Comparison of ENCODE assay signal across 10 cellular contexts in the genomic region with DNA sequence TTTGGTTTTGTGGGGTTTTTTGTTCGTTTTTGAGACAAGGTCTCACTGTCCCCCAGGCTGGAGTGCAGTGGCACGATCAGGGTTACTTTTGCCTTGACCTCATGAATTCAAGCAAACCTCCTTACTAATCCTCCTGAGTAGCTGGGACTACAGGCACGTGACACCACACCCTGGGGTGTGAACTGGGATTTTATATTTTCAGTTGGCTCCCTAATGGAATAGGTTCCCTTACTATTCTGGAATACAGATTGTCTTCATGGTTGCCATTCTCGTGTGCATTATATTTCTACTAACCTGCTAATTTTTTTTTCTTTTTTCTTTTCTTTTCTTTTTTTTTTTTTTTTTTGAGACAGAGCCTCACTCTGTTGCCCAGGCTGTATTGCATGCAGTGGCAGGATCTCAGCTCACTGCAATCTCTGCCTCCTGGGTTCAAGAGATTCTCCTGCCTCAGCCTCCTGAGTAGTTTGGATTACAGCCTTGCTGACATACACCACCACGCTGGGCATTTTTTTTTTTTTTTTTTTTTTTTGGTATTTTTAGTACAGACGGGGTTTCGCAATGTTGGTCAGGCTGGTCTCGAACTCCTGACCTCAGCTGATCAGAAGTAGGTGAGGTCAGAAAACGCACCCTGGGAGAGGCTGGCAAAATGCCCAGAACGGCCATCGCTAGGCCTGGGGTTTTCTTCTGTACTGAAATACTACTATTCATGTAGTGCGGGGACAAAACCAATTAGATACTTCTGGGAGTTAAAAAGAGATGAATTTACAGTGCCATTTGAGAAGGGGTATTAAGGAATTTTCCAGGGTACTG. TPM values are rescaled to one million over a fixed set of nuclear protein-coding genes. Genes with fewer than 3 reads are reported as not detected.
DNase-seq lines count a peak whose midpoint lies in the region; ATAC-seq and TF ChIP-seq lines count a peak whose summit lies in the region.
"Not testable (repeated sequence)": the region's sequence is repeated elsewhere in the genome, so short reads cannot be mapped to it uniquely, and the experiment has no call there.
"Had no signal": no experiment of that assay in that cellular context is flagged by ENCODE, and none has a peak within 500 bp of the region (broad histone marks: within the 10 kb centered on the region; RNA-seq: fewer than 3 reads in every experiment).

No MANE protein-coding gene starts in this region.

- not testable (repeated sequence) for TF ChIP-seq CTCF in HFFc6 (IDR thresholded peaks at IDR 0.05); epithelial cell of esophagus (IDR thresholded peaks at IDR 0.05; ENCODE audit: insufficient read depth, low read depth, low read length, missing control alignments)

- H3K9ac ChIP-seq in BLaER1 treated with 17β-estradiol and CSF1 and Interleukin-3, amounts not matched to agents 10 nM and 100 nM = peak overlapping the region in 4 of 11 experiments; percentile 74 to 80 (median 79); a peak in 3 of 22 replicates

- H3K27ac ChIP-seq in BLaER1 treated with 17β-estradiol and CSF1 and Interleukin-3, amounts not matched to agents 10 nM and 100 nM = peak overlapping the region in 2 of 11 experiments; percentile 74 to 81; a peak in 1 of 22 replicates

- not testable (repeated sequence) for H3K9me3 ChIP-seq in BLaER1 treated with 17β-estradiol and CSF1 and Interleukin-3, amounts not matched to agents 10 nM and 100 nM (replicated peaks in 1 of 11)

- not testable (repeated sequence) for H3K27me3 Mint-ChIP-seq in HFFc6 (ENCODE audit: insufficient read depth); activated naive CD4-positive, alpha-beta T cell treated with anti-CD3 and anti-CD28 coated beads, Interleukin-2, amount 50 U/mL, for 24 hours; stimulated activated naive B cell treated with anti-CD40 and anti-IgM and Interleukin-4, amounts not matched to agents 10 μg/mL and 1 μg/mL and 100 μg/mL, for 72 hours

- H4K20me1 ChIP-seq in BLaER1 treated with 17β-estradiol and CSF1 and Interleukin-3, amounts not matched to agents 10 nM and 100 nM = not testable (repeated sequence)

- peaks cover 0 to 19% (median 15%) of the 10 kb centered on the region in 11 experiments; a peak in 12 of 22 replicates for H3K27me3 ChIP-seq in BLaER1 treated with 17β-estradiol and CSF1 and Interleukin-3, amounts not matched to agents 10 nM and 100 nM

- DNase-seq in HFFc6 = peak; percentile 10
- DNase-seq in NCI-H226 = peak; percentile 33
- DNase-seq in SKM-1 treated with dmso at 0.1 percent for 144 hours (lab: John Stamatoyannopoulos, UW; ENCODE audit: unreplicated experiment) = peak; percentile 28
- DNase-seq in epithelial cell of esophagus (ENCODE audit: low read depth) = peak; percentile 6
- peak; percentile 17 for DNase-seq in myocyte (ENCODE audit: low read depth)
- not testable (repeated sequence) for DNase-seq in stimulated activated naive B cell treated with anti-CD40 and anti-IgM and Interleukin-4, amounts not matched to agents 10 μg/mL and 1 μg/mL and 100 μg/mL, for 72 hours

- peaks cover 20% of the 10 kb centered on the region for H3K4me1 Mint-ChIP-seq in HFFc6 (ENCODE audit: low read depth)
- H3K4me1 Mint-ChIP-seq in activated naive CD4-positive, alpha-beta T cell treated with anti-CD3 and anti-CD28 coated beads, Interleukin-2, amount 50 U/mL, for 24 hours = peaks cover 31% of the 10 kb centered on the region
- H3K4me1 Mint-ChIP-seq in stimulated activated naive B cell treated with anti-CD40 and anti-IgM and Interleukin-4, amounts not matched to agents 10 μg/mL and 1 μg/mL and 100 μg/mL, for 72 hours = peaks cover 18 to 33% of the 10 kb centered on the region in 2 donors

- not testable (repeated sequence) for H3K36me3 Mint-ChIP-seq in HFFc6 (ENCODE audit: low read depth); activated naive CD4-positive, alpha-beta T cell treated with anti-CD3 and anti-CD28 coated beads, Interleukin-2, amount 50 U/mL, for 24 hours; stimulated activated naive B cell treated with anti-CD40 and anti-IgM and Interleukin-4, amounts not matched to agents 10 μg/mL and 1 μg/mL and 100 μg/mL, for 72 hours

- H3K4me3 ChIP-seq in BLaER1 treated with 17β-estradiol and CSF1 and Interleukin-3, amounts not matched to agents 10 nM and 100 nM = peak overlapping the region in 3 of 10 experiments; percentile 51 to 62 (median 54); a peak in 5 of 20 replicates
- not testable (repeated sequence) for H3K4me3 ChIP-seq in epithelial cell of esophagus (ENCODE audit: low read length)

- H3K36me3 ChIP-seq in BLaER1 treated with 17β-estradiol and CSF1 and Interleukin-3, amounts not matched to agents 10 nM and 100 nM = not testable (repeated sequence)

- ATAC-seq in stimulated activated naive B cell treated with anti-CD40 and anti-IgM and Interleukin-4, amounts not matched to agents 10 μg/mL and 1 μg/mL and 100 μg/mL, for 72 hours (replicated peaks) = not testable (repeated sequence)

- H3K4me1 ChIP-seq in BLaER1 treated with 17β-estradiol and CSF1 and Interleukin-3, amounts not matched to agents 10 nM and 100 nM = peaks cover 16 to 21% (median 18%) of the 10 kb centered on the region in 10 experiments

- not testable (repeated sequence) for H3K9me3 Mint-ChIP-seq in HFFc6; activated naive CD4-positive, alpha-beta T cell treated with anti-CD3 and anti-CD28 coated beads, Interleukin-2, amount 50 U/mL, for 24 hours; stimulated activated naive B cell treated with anti-CD40 and anti-IgM and Interleukin-4, amounts not matched to agents 10 μg/mL and 1 μg/mL and 100 μg/mL, for 72 hours

- H3K4me3 Mint-ChIP-seq in HFFc6 = peak overlapping the region; percentile 90; the same call in 1 of the 2 replicates
- H3K4me3 Mint-ChIP-seq in activated naive CD4-positive, alpha-beta T cell treated with anti-CD3 and anti-CD28 coated beads, Interleukin-2, amount 50 U/mL, for 24 hours = peak overlapping the region; percentile 92
- peak overlapping the region; percentile 94 to 97 for H3K4me3 Mint-ChIP-seq in stimulated activated naive B cell treated with anti-CD40 and anti-IgM and Interleukin-4, amounts not matched to agents 10 μg/mL and 1 μg/mL and 100 μg/mL, for 72 hours

- peak overlapping the region; percentile 68 to 89 (median 84) for H3K4me2 ChIP-seq in BLaER1 treated with 17β-estradiol and CSF1 and Interleukin-3, amounts not matched to agents 10 nM and 100 nM

- peak overlapping the region; percentile 99; the same call in 1 of the 2 replicates for H3K27ac Mint-ChIP-seq in HFFc6
- peak overlapping the region; percentile 98 for H3K27ac Mint-ChIP-seq in activated naive CD4-positive, alpha-beta T cell treated with anti-CD3 and anti-CD28 coated beads, Interleukin-2, amount 50 U/mL, for 24 hours
- H3K27ac Mint-ChIP-seq in stimulated activated naive B cell treated with anti-CD40 and anti-IgM and Interleukin-4, amounts not matched to agents 10 μg/mL and 1 μg/mL and 100 μg/mL, for 72 hours = peak overlapping the region; percentile 100

RNA-seq across cellular contexts. Expression of a gene that starts 42.5 kb away (rescaled TPM):
- not detected for total RNA-seq in HFFc6 (2021; fragmentation: NEBNext Ultra II Directional; extraction: Animal tissue kit (Norgen Biotek cat#: 25700))
- total RNA-seq in myocyte = not detected in 2 replicates
- polyA plus RNA-seq in myocyte (2012) = not detected
- total RNA-seq: H7, testis had no signal
